ENCODE assay signal across 14 cellular contexts in genomic region chr5:95816803-95817202, GRCh38. TPM values are rescaled to one million over a fixed set of nuclear protein-coding genes. Genes with fewer than 3 reads are reported as not detected.
A peak's percentile ranks its signal among the peaks of the same experiment; 100 is the strongest.
DNase-seq lines count a peak whose midpoint lies in the region; ATAC-seq and TF ChIP-seq lines count a peak whose summit lies in the region.
"Had no signal": no experiment of that assay in that cellular context is flagged by ENCODE, and none has a peak within 500 bp of the region (broad histone marks: within the 10 kb centered on the region; RNA-seq: fewer than 3 reads in every experiment).

No MANE protein-coding gene starts in this region.

- no TSS peak for BruUV-seq in IMR-90 (replicated peaks; lab: Mats Ljungman, UMichigan)
- BruUV-seq in Caco-2 (replicated peaks; lab: Mats Ljungman, UMichigan): no TSS peak

- no peak for TF ChIP-seq CTCF in IMR-90 (conservative IDR thresholded peaks at IDR 0.05; ENCODE audit: low read depth, low read length)
- TF ChIP-seq CTCF in osteoblast (IDR thresholded peaks at IDR 0.05; ENCODE audit: extremely low read depth, low read depth, low read length): no peak
- no peak for TF ChIP-seq CTCF in Caco-2 (IDR thresholded peaks at IDR 0.05; ENCODE audit: insufficient read depth in 1 of 2, low read depth in 1 of 2, low read length in 1 of 2, severe bottlenecking in 1 of 2, unreplicated experiment in 1 of 2)
- TF ChIP-seq CTCF in osteocyte (IDR thresholded peaks at IDR 0.05): no peak

- H3K9me1 ChIP-seq in IMR-90 (ENCODE audit: insufficient read depth, low read length): peaks cover 23% of the 10 kb centered on the region

- no peak overlapping the region for H2BK120ac ChIP-seq in IMR-90 (ENCODE audit: low read depth, low read length)

- DNase-seq in IMR-90: no peak
- no peak for DNase-seq in central memory CD8-positive, alpha-beta T cell (ENCODE audit: low spot score in 2 of 2)
- DNase-seq in osteoblast (ENCODE audit: insufficient read length, low spot score, missing footprints): no peak
- DNase-seq in Caco-2: no peak
- DNase-seq in ecto neural progenitor cell (ENCODE audit: low spot score): no peak
- DNase-seq in osteocyte (ENCODE audit: extremely low spot score, unreplicated experiment): no peak
- DNase-seq: lower lobe of right lung, ovary had no signal

- H3K79me2 ChIP-seq in osteoblast (ENCODE audit: insufficient read depth, low read length): peaks cover 68% of the 10 kb centered on the region

- H3K36me3 ChIP-seq in BLaER1 treated with 17β-estradiol and CSF1 and Interleukin-3, amounts not matched to agents 10 nM and 100 nM: peaks cover 78 to 96% (median 91%) of the 10 kb centered on the region in 11 experiments
- peaks cover 39% of the 10 kb centered on the region for H3K36me3 ChIP-seq in IMR-90 (ENCODE audit: control insufficient read depth, insufficient read depth, low read length)
- H3K36me3 ChIP-seq in osteoblast (ENCODE audit: insufficient read depth, low read length): peaks cover 39% of the 10 kb centered on the region
- no peaks in the 10 kb centered on the region; the same call in 1 of the 2 replicates for H3K36me3 ChIP-seq in Caco-2 (ENCODE audit: control insufficient read depth, insufficient read depth, low read length)
- H3K36me3 ChIP-seq: ovary, thoracic aorta had no signal

- H3K9ac ChIP-seq in BLaER1 treated with 17β-estradiol and CSF1 and Interleukin-3, amounts not matched to agents 10 nM and 100 nM: peak overlapping the region in 10 of 11 experiments; percentile 28 to 90 (median 86); a peak in 13 of 22 replicates
- no peak overlapping the region for H3K9ac ChIP-seq in IMR-90 (ENCODE audit: low read depth, low read length)

- H3K23ac ChIP-seq in IMR-90 (ENCODE audit: low read depth, low read length): peak overlapping the region; percentile 20; the same call in 1 of the 2 replicates

- H3K9me3 Mint-ChIP-seq in central memory CD8-positive, alpha-beta T cell: no peaks in the 10 kb centered on the region
- H3K9me3 Mint-ChIP-seq in Caco-2 (ENCODE audit: unreplicated experiment) (no peaks in the 10 kb centered on the region), osteocyte (ENCODE audit: unreplicated experiment) (no peaks in the 10 kb centered on the region)
- H3K9me3 Mint-ChIP-seq: dendritic cell treated with granulocyte-macrophage colony-stimulating factor and Interleukin-4, amounts not matched to agents 40 ng/mL and 50 ng/mL, for 4 days had no signal

- peak overlapping the region; percentile 73 for H3K27ac Mint-ChIP-seq in central memory CD8-positive, alpha-beta T cell (ENCODE audit: low read depth)
- H3K27ac Mint-ChIP-seq in Caco-2 (ENCODE audit: unreplicated experiment): no peak overlapping the region
- H3K27ac Mint-ChIP-seq in osteocyte (ENCODE audit: unreplicated experiment): no peak overlapping the region

- POLR2A ChIA-PET in IMR-90 (lab: Charles Lee; ENCODE audit: unreplicated experiment) (interaction anchor here (0.6 kb wide), 1 partner anchor 27 kb away, joined by 7 read pairs; no protein-coding TSS in a partner anchor), Caco-2 (lab: Charles Lee) (no interaction called here)

- peak overlapping the region; percentile 95 for H3K4me3 Mint-ChIP-seq in central memory CD8-positive, alpha-beta T cell
- H3K4me3 Mint-ChIP-seq in Caco-2 (ENCODE audit: unreplicated experiment) (no peak overlapping the region), osteocyte (ENCODE audit: unreplicated experiment) (no peak overlapping the region)

- H3K9me3 ChIP-seq in BLaER1 treated with 17β-estradiol and CSF1 and Interleukin-3, amounts not matched to agents 10 nM and 100 nM (replicated peaks in 1 of 11): no peaks in the 10 kb centered on the region
- H3K9me3 ChIP-seq in IMR-90 (ENCODE audit: control insufficient read depth, insufficient read depth, low read length) (no peaks in the 10 kb centered on the region), osteoblast (ENCODE audit: low read depth, low read length) (no peaks in the 10 kb centered on the region), Caco-2 (no peaks in the 10 kb centered on the region)
- H3K9me3 ChIP-seq: lower lobe of right lung, MG63, ovary, SJSA1, thoracic aorta had no signal

- no peak overlapping the region for H2BK20ac ChIP-seq in IMR-90 (ENCODE audit: low read depth, low read length)

- peaks cover 69% of the 10 kb centered on the region for H3K4me1 Mint-ChIP-seq in central memory CD8-positive, alpha-beta T cell
- H3K4me1 Mint-ChIP-seq in Caco-2 (ENCODE audit: low read depth, unreplicated experiment) (peaks cover 8% of the 10 kb centered on the region), osteocyte (ENCODE audit: unreplicated experiment) (peaks cover 40% of the 10 kb centered on the region)

- H3K18ac ChIP-seq in IMR-90 (ENCODE audit: low read depth, low read length): no peak overlapping the region

- H3K4me1 ChIP-seq in BLaER1 treated with 17β-estradiol and CSF1 and Interleukin-3, amounts not matched to agents 10 nM and 100 nM: peaks cover 62 to 85% (median 77%) of the 10 kb centered on the region in 10 experiments
- H3K4me1 ChIP-seq in IMR-90 (ENCODE audit: control insufficient read depth, insufficient read depth, low read length) (peaks cover 22% of the 10 kb centered on the region), osteoblast (ENCODE audit: insufficient read depth, low read length) (peaks cover 44% of the 10 kb centered on the region), Caco-2 (peaks cover 21% of the 10 kb centered on the region)

- peak overlapping the region; percentile 79 to 97 (median 88); a peak in 18 of 20 replicates for H3K4me3 ChIP-seq in BLaER1 treated with 17β-estradiol and CSF1 and Interleukin-3, amounts not matched to agents 10 nM and 100 nM
- H3K4me3 ChIP-seq in IMR-90 (ENCODE audit: insufficient read depth, low read depth, low read length) (no peak overlapping the region), osteoblast (ENCODE audit: insufficient read depth, low read length) (no peak overlapping the region), Caco-2 (ENCODE audit: low read depth, low read length) (no peak overlapping the region)
- H3K4me3 ChIP-seq: MG63, ovary, SJSA1, thoracic aorta had no signal

- H3K14ac ChIP-seq in IMR-90 (replicated peaks; ENCODE audit: low read depth, low read length): no peak overlapping the region

- H4K20me1 ChIP-seq in BLaER1 treated with 17β-estradiol and CSF1 and Interleukin-3, amounts not matched to agents 10 nM and 100 nM: peaks cover 72 to 100% (median 96%) of the 10 kb centered on the region in 11 experiments
- H4K20me1 ChIP-seq in IMR-90 (ENCODE audit: insufficient read depth, low read length) (peaks cover 40% of the 10 kb centered on the region), osteoblast (ENCODE audit: insufficient read depth, low read length) (peaks cover 26% of the 10 kb centered on the region)

- no peak for TF ChIP-seq POLR2A in IMR-90 (IDR thresholded peaks at IDR 0.05; ENCODE audit: low read depth, low read length)

- no peaks in the 10 kb centered on the region for H3K27me3 ChIP-seq in BLaER1 treated with 17β-estradiol and CSF1 and Interleukin-3, amounts not matched to agents 10 nM and 100 nM
- H3K27me3 ChIP-seq in IMR-90 (ENCODE audit: control insufficient read depth, insufficient read depth, low read length) (no peaks in the 10 kb centered on the region), osteoblast (ENCODE audit: insufficient read depth, low read length) (no peaks in the 10 kb centered on the region), Caco-2 (replicated peaks; ENCODE audit: control insufficient read depth, insufficient read depth, low read length) (no peaks in the 10 kb centered on the region)
- H3K27me3 ChIP-seq: MG63, ovary, SJSA1 had no signal

- H3K4ac ChIP-seq in IMR-90 (ENCODE audit: low read depth, low read length): no peak overlapping the region

- H4K8ac ChIP-seq in IMR-90 (ENCODE audit: low read depth in 2 of 2, low read length in 2 of 2): no peak overlapping the region

- dilution Hi-C loops in IMR-90 (cut with HindIII; ENCODE audit: low sequenced_read_pairs, unreplicated experiment): no loop called here

- H3K27ac ChIP-seq in BLaER1 treated with 17β-estradiol and CSF1 and Interleukin-3, amounts not matched to agents 10 nM and 100 nM: peak overlapping the region in 9 of 11 experiments; percentile 84 to 96 (median 89); a peak in 15 of 22 replicates
- H3K27ac ChIP-seq in IMR-90 (ENCODE audit: insufficient read depth, low read length) (no peak overlapping the region), osteoblast (ENCODE audit: low read depth, low read length) (peak overlapping the region; percentile 61)
- H3K27ac ChIP-seq: ovary, SJSA1, thoracic aorta had no signal

- H4K5ac ChIP-seq in IMR-90 (ENCODE audit: low read depth, low read length): no peak overlapping the region

- TF ChIP-seq RAD21 in IMR-90 (IDR thresholded peaks at IDR 0.05; ENCODE audit: low read length): no peak

- H2AK9ac ChIP-seq in IMR-90 (replicated peaks; ENCODE audit: low read depth, low read length, poor library complexity): no peak overlapping the region

- H3K56ac ChIP-seq in IMR-90 (ENCODE audit: extremely low read depth, insufficient read depth, low read length): no peak overlapping the region

- in situ Hi-C loops in IMR-90 (cut with MboI; ENCODE audit: low sequenced_read_pairs): no loop called here

- H2AFZ ChIP-seq in IMR-90 (replicated peaks; ENCODE audit: low read length, poor library complexity) (no peak overlapping the region), osteoblast (ENCODE audit: low read length) (no peak overlapping the region)

- intact Hi-C loops in IMR-90 (cut with micrococcal nuclease) (no loop called here), Caco-2 (cut with micrococcal nuclease; ENCODE audit: unreplicated experiment) (no loop called here)

- WGBS in IMR-90 (ENCODE audit: extremely low coverage in 2 of 2, insufficient read length in 1 of 2), 2 experiments: no CpG with 5 or more reads among the region's 5 CpGs

- no peak overlapping the region for H2BK5ac ChIP-seq in IMR-90 (ENCODE audit: low read depth, low read length, poor library complexity, severe bottlenecking)

- H3K27me3 Mint-ChIP-seq in central memory CD8-positive, alpha-beta T cell: no peaks in the 10 kb centered on the region
- H3K27me3 Mint-ChIP-seq in Caco-2 (ENCODE audit: insufficient read depth, unreplicated experiment) (no peaks in the 10 kb centered on the region), osteocyte (ENCODE audit: unreplicated experiment) (no peaks in the 10 kb centered on the region)
- H3K27me3 Mint-ChIP-seq: dendritic cell treated with granulocyte-macrophage colony-stimulating factor and Interleukin-4, amounts not matched to agents 40 ng/mL and 50 ng/mL, for 4 days had no signal

- no peak overlapping the region for H2AK5ac ChIP-seq in IMR-90 (ENCODE audit: low read depth, low read length)

- H4K91ac ChIP-seq in IMR-90 (ENCODE audit: insufficient read depth, low read depth, low read length): no peak overlapping the region

- peaks cover 30 to 75% of the 10 kb centered on the region in 2 experiments for H3K79me1 ChIP-seq in IMR-90 (ENCODE audit: low read depth in 1 of 2, low read length in 2 of 2)

- ATAC-seq in IMR-90 (ENCODE audit: low read depth): no peak
- no peak for ATAC-seq in central memory CD8-positive, alpha-beta T cell (replicated peaks; ENCODE audit: extremely low read depth, poor library complexity, severe bottlenecking)
- no peak for ATAC-seq in HG02885 (IDR thresholded peaks at IDR 0.05; ENCODE audit: poor library complexity, unreplicated experiment)

- H2BK15ac ChIP-seq in IMR-90 (ENCODE audit: low read depth, low read length): no peak overlapping the region

- H3K4me2 ChIP-seq in BLaER1 treated with 17β-estradiol and CSF1 and Interleukin-3, amounts not matched to agents 10 nM and 100 nM: peak overlapping the region; percentile 94 to 99 (median 97)
- H3K4me2 ChIP-seq in IMR-90 (ENCODE audit: low read depth, low read length) (no peak overlapping the region), osteoblast (ENCODE audit: insufficient read depth, low read length) (no peak overlapping the region)

- H3K36me3 Mint-ChIP-seq in central memory CD8-positive, alpha-beta T cell (ENCODE audit: insufficient read depth): peaks cover 32% of the 10 kb centered on the region
- H3K36me3 Mint-ChIP-seq in Caco-2 (ENCODE audit: insufficient read depth, unreplicated experiment) (peaks cover 1% of the 10 kb centered on the region), osteocyte (ENCODE audit: unreplicated experiment) (peaks cover 45% of the 10 kb centered on the region)

- CTCF ChIA-PET in IMR-90 (lab: Yijun Ruan, JAX): no interaction called here
- CTCF ChIA-PET in Caco-2 (lab: Charles Lee): no interaction called here

RNA-seq across cellular contexts. Expression of gene GLRX, which starts 5.7 kb away (rescaled TPM):
- 142 and 145 TPM in 2 replicates for total RNA-seq in IMR-90 (2012; rRNA removed)
- polyA plus RNA-seq in IMR-90 (2012; rRNA removed): 193 and 277 TPM in 2 replicates
- polyA plus RNA-seq in IMR-90 (2012; cell fraction: cytosol; rRNA removed): 266 and 276 TPM in 2 replicates
- 92.8 and 245 TPM in 2 replicates for polyA plus RNA-seq in IMR-90 (2012; cell fraction: nucleus; rRNA removed; ENCODE audit: low replicate concordance)
- 59.0 and 77.2 TPM in 2 replicates for total RNA-seq in osteoblast
- total RNA-seq in Caco-2 (2022): 17.9 and 26.4 TPM in 2 replicates
- 26.3 and 32.8 TPM in 2 replicates for total RNA-seq in osteocyte

Comparison
In these comparisons a context has a peak if more than half of its experiments do, and no peak if none do; other contexts are left out.
1. H3K4me2 ChIP-seq: peak in BLaER1 treated with 17β-estradiol and CSF1 and Interleukin-3, amounts not matched to agents 10 nM and 100 nM (11 of 11); none in IMR-90 (single experiment) and osteoblast (single experiment).
2. H3K4me3 ChIP-seq: peak in BLaER1 treated with 17β-estradiol and CSF1 and Interleukin-3, amounts not matched to agents 10 nM and 100 nM (10 of 10); none in IMR-90 (single experiment), osteoblast (single experiment) and Caco-2 (single experiment).